In the genomic region with DNA sequence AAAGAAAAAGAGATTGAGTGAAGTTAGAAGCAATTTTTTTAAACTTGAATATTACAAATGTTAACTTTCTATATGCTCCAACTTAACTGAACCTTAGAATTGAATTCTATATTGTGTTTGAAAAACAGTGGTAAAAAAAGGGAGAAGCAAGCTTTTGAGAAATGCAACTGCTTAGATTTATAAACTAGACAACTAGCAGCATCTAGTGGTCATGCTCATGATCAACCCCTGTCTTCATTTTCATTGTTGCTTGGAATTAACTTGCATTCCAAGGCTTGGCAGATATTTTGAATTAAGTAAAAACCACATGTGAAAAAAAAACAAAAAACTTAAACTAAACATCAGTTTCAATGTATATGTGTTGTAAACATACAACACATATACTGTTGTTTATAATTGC, we compare ENCODE assay signal across 9 cellular contexts.
DNase-seq lines count a peak whose midpoint lies in the region; TF ChIP-seq lines count a peak whose summit lies in the region.
"Had no signal": no experiment of that assay in that cellular context is flagged by ENCODE, and none has a peak within 500 bp of the region (broad histone marks: within the 10 kb centered on the region; RNA-seq: fewer than 3 reads in every experiment).

No MANE protein-coding gene starts in this region.

- TF ChIP-seq CTCF in GM12864 (IDR thresholded peaks at IDR 0.05; ENCODE audit: low read depth, low read length, missing control alignments): peak; percentile 28
- TF ChIP-seq CTCF in dorsolateral prefrontal cortex (IDR thresholded peaks at IDR 0.05 in 54 of 56, conservative IDR thresholded peaks at IDR 0.05 in 2 of 56; ENCODE audit: low read depth in 1 of 56, partially characterized antibody in 56 of 56): peak in 51 of 56 donors; percentile 16 to 67 (median 50)
- TF ChIP-seq CTCF in osteoblast (IDR thresholded peaks at IDR 0.05; ENCODE audit: extremely low read depth, low read depth, low read length): peak; percentile 73
- TF ChIP-seq CTCF in coronary artery (IDR thresholded peaks at IDR 0.05): no peak
- TF ChIP-seq CTCF in prostate gland (IDR thresholded peaks at IDR 0.05): peak in 1 of 4 experiments; percentile 27

- H3K4me2 ChIP-seq in osteoblast (ENCODE audit: insufficient read depth, low read length): no peak overlapping the region

- H3K9me3 ChIP-seq in osteoblast (ENCODE audit: low read depth, low read length) (no peaks in the 10 kb centered on the region), prostate gland (no peaks in the 10 kb centered on the region)

- H3K36me3 ChIP-seq in osteoblast (ENCODE audit: insufficient read depth, low read length): no peaks in the 10 kb centered on the region
- no peaks in the 10 kb centered on the region for H3K36me3 ChIP-seq in prostate gland

- H3K4me3 ChIP-seq in GM12864 (ENCODE audit: low read depth, low read length): no peak overlapping the region
- H3K4me3 ChIP-seq in dorsolateral prefrontal cortex: no peak overlapping the region
- no peak overlapping the region for H3K4me3 ChIP-seq in osteoblast (ENCODE audit: insufficient read depth, low read length)
- H3K4me3 ChIP-seq in coronary artery: no peak overlapping the region
- no peak overlapping the region for H3K4me3 ChIP-seq in prostate gland

- DNase-seq in GM12864 (ENCODE audit: low read depth): no peak
- peak; percentile 30 for DNase-seq in NCI-H146 treated with DMSO at 0.1 percent for 48 hours (lab: John Stamatoyannopoulos, UW; ENCODE audit: unreplicated experiment)
- DNase-seq in dorsolateral prefrontal cortex: no peak
- DNase-seq in osteoblast (ENCODE audit: insufficient read length, low spot score, missing footprints): no peak
- DNase-seq in coronary artery (ENCODE audit: low spot score): no peak
- no peak for DNase-seq in prostate gland (ENCODE audit: low spot score)
- DNase-seq in NCI-H2107 treated with DMSO at 0.1 percent for 48 hours (lab: John Stamatoyannopoulos, UW; ENCODE audit: unreplicated experiment): no peak
- no peak for DNase-seq in middle frontal gyrus (ENCODE audit: extremely low spot score, low spot score)
- DNase-seq: T-cell had no signal

- H3K27me3 ChIP-seq in dorsolateral prefrontal cortex (no peaks in the 10 kb centered on the region), osteoblast (ENCODE audit: insufficient read depth, low read length) (peaks cover 9% of the 10 kb centered on the region), prostate gland (replicated peaks; ENCODE audit: insufficient read depth) (no peaks in the 10 kb centered on the region)

- no peak overlapping the region for H2AFZ ChIP-seq in osteoblast (ENCODE audit: low read length)

- no peaks in the 10 kb centered on the region for H4K20me1 ChIP-seq in osteoblast (ENCODE audit: insufficient read depth, low read length)

- no peak for TF ChIP-seq POLR2A in prostate gland (IDR thresholded peaks at IDR 0.05)

- intact Hi-C loops in dorsolateral prefrontal cortex (cut with DNase I): no loop called here
- intact Hi-C loops in prostate gland (cut with DNase I): no loop called here

- no peak overlapping the region for H3K27ac ChIP-seq in dorsolateral prefrontal cortex
- H3K27ac ChIP-seq in osteoblast (ENCODE audit: low read depth, low read length): no peak overlapping the region
- no peak overlapping the region for H3K27ac ChIP-seq in coronary artery
- no peak overlapping the region for H3K27ac ChIP-seq in prostate gland

- H3K4me1 ChIP-seq in osteoblast (ENCODE audit: insufficient read depth, low read length) (no peaks in the 10 kb centered on the region), prostate gland (replicated peaks) (no peaks in the 10 kb centered on the region)

- no peaks in the 10 kb centered on the region for H3K79me2 ChIP-seq in osteoblast (ENCODE audit: insufficient read depth, low read length)
